In the genomic region with DNA sequence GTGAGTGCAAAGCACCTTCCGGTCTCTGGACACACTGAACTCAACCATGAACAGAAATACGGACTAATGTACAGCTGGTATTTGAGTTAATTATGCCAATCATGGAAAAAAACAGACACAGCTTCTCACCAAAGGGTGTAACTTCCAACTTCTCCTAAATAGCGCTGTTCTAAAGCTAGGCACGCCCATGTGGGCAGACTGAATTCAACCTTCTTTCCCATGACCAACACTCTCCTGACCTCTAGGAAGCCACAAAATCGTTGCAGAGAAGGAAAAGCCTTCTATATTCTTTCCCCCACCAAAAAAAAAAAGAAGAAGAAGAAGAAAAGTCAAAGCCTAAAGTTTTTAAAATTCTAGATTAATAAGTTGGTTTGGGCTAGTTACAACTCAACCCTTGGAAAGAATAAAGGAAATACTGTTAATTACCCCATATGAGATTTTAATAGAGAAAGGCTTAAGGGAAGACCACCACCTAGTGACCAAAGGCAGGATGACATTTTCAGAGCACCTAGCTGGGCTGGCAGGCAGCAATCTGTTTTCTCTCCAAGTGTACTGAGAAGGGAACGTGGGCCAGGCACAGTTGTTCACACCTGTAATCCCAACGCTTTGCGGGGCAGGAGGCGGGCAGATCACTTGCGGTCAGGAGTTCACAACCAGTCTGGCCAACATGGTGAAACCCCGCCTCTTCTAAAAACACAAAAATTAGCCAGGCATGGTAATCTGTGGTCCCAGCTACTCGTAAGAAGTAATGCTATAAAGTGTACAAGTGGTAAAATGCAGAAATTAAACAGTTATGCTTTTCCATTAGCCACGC, we compare ENCODE assay signal across 7 cellular contexts. TPM values are rescaled to one million over a fixed set of nuclear protein-coding genes. Genes with fewer than 3 reads are reported as not detected.
DNase-seq lines count a peak whose midpoint lies in the region; ATAC-seq and TF ChIP-seq lines count a peak whose summit lies in the region.
"Not testable (repeated sequence)": the region's sequence is repeated elsewhere in the genome, so short reads cannot be mapped to it uniquely, and the experiment has no call there.

No MANE protein-coding gene starts in this region.

- DNase-seq in ELR (ENCODE audit: low read depth) (peak; percentile 62), M059J (ENCODE audit: low read depth) (peak; percentile 44), dorsolateral prefrontal cortex (peak in 1 of 10 donors; percentile 14), inferior parietal cortex (ENCODE audit: extremely low spot score) (peak; percentile 47)
- DNase-seq in activated CD8-positive, alpha-beta T cell treated with anti-CD3 and anti-CD28 coated beads, Interleukin-2, amount 10 ng/mL, durations not matched to agents 7 days and 5 days: peak; percentile 46
- DNase-seq in osteoblast (ENCODE audit: insufficient read length, low spot score, missing footprints): not testable (repeated sequence)

- CTCF ChIA-PET in activated CD8-positive, alpha-beta T cell treated with anti-CD3 and anti-CD28 coated beads, Interleukin-2, amount 10 ng/mL, durations not matched to agents 7 days and 5 days (lab: Charles Lee): interaction anchor here (0.6 kb wide), 1 partner anchor 1165 kb away, joined by 3 read pairs; no protein-coding TSS in a partner anchor

- H3K4me3 Mint-ChIP-seq in activated CD8-positive, alpha-beta T cell treated with anti-CD3 and anti-CD28 coated beads, Interleukin-2, amount 10 ng/mL, durations not matched to agents 7 days and 5 days: not testable (repeated sequence)

- H3K36me3 Mint-ChIP-seq in activated CD8-positive, alpha-beta T cell treated with anti-CD3 and anti-CD28 coated beads, Interleukin-2, amount 10 ng/mL, durations not matched to agents 7 days and 5 days (ENCODE audit: low read depth): not testable (repeated sequence)

- not testable (repeated sequence) for H3K27me3 Mint-ChIP-seq in activated CD8-positive, alpha-beta T cell treated with anti-CD3 and anti-CD28 coated beads, Interleukin-2, amount 10 ng/mL, durations not matched to agents 7 days and 5 days (ENCODE audit: low read depth)

- not testable (repeated sequence) for H3K9ac ChIP-seq in OCI-LY3 (ENCODE audit: low read length)

- ATAC-seq in activated CD8-positive, alpha-beta T cell treated with anti-CD3 and anti-CD28 coated beads, Interleukin-2, amount 10 ng/mL, durations not matched to agents 7 days and 5 days: peak; percentile 53

- H3K27ac Mint-ChIP-seq in activated CD8-positive, alpha-beta T cell treated with anti-CD3 and anti-CD28 coated beads, Interleukin-2, amount 10 ng/mL, durations not matched to agents 7 days and 5 days: not testable (repeated sequence)

- not testable (repeated sequence) for H3K79me2 ChIP-seq in OCI-LY3 (ENCODE audit: low read length); osteoblast (ENCODE audit: insufficient read depth, low read length)

- not testable (repeated sequence) for H3K4me1 Mint-ChIP-seq in activated CD8-positive, alpha-beta T cell treated with anti-CD3 and anti-CD28 coated beads, Interleukin-2, amount 10 ng/mL, durations not matched to agents 7 days and 5 days (ENCODE audit: low read depth)

- H3K4me1 ChIP-seq in OCI-LY3 (ENCODE audit: low read length); osteoblast (ENCODE audit: insufficient read depth, low read length): not testable (repeated sequence)

- POLR2A ChIA-PET in activated CD8-positive, alpha-beta T cell treated with anti-CD3 and anti-CD28 coated beads, Interleukin-2, amount 10 ng/mL, durations not matched to agents 7 days and 5 days (lab: Charles Lee): not testable (repeated sequence)

- not testable (repeated sequence) for H3K9me3 Mint-ChIP-seq in activated CD8-positive, alpha-beta T cell treated with anti-CD3 and anti-CD28 coated beads, Interleukin-2, amount 10 ng/mL, durations not matched to agents 7 days and 5 days (ENCODE audit: insufficient read depth)

- not testable (repeated sequence) for H3K4me3 ChIP-seq in OCI-LY3 (ENCODE audit: low read length); dorsolateral prefrontal cortex; osteoblast (ENCODE audit: insufficient read depth, low read length)

- H3K27me3 ChIP-seq in OCI-LY3 (ENCODE audit: low read depth, low read length); dorsolateral prefrontal cortex; osteoblast (ENCODE audit: insufficient read depth, low read length): not testable (repeated sequence)

- H3K9me3 ChIP-seq in OCI-LY3 (ENCODE audit: insufficient read depth, low read length); osteoblast (ENCODE audit: low read depth, low read length): not testable (repeated sequence)

- intact Hi-C loops in dorsolateral prefrontal cortex (cut with DNase I): not testable (repeated sequence)

- not testable (repeated sequence) for H3K36me3 ChIP-seq in OCI-LY3 (replicated peaks; ENCODE audit: low read depth, low read length); osteoblast (ENCODE audit: insufficient read depth, low read length)

- H4K20me1 ChIP-seq in OCI-LY3 (ENCODE audit: insufficient read depth, low read length); osteoblast (ENCODE audit: insufficient read depth, low read length): not testable (repeated sequence)

- not testable (repeated sequence) for H3K27ac ChIP-seq in OCI-LY3 (ENCODE audit: low read length); osteoblast (ENCODE audit: low read depth, low read length)
- peak overlapping the region in 1 of 59 donors; percentile 28 for H3K27ac ChIP-seq in dorsolateral prefrontal cortex

- H2AFZ ChIP-seq in OCI-LY3 (ENCODE audit: low read depth, low read length); osteoblast (ENCODE audit: low read length): not testable (repeated sequence)

- TF ChIP-seq CTCF in OCI-LY3 (IDR thresholded peaks at IDR 0.05; ENCODE audit: low read depth, low read length) (peak; percentile 44), dorsolateral prefrontal cortex (IDR thresholded peaks at IDR 0.05 in 54 of 56, conservative IDR thresholded peaks at IDR 0.05 in 2 of 56; ENCODE audit: low read depth in 1 of 56, partially characterized antibody in 56 of 56) (peak in 54 of 56 donors; percentile 20 to 61 (median 47)), osteoblast (IDR thresholded peaks at IDR 0.05; ENCODE audit: extremely low read depth, low read depth, low read length) (peak; percentile 48)

- H3K4me2 ChIP-seq in OCI-LY3 (ENCODE audit: low read length); osteoblast (ENCODE audit: insufficient read depth, low read length): not testable (repeated sequence)

RNA-seq across cellular contexts. Expression of gene NPIPB4, which starts 55.8 kb away (rescaled TPM):
- total RNA-seq in M059J (2014; rRNA removed; shearing (Covaris generic)): 1.9 and 6.8 TPM in 2 replicates
- 100 to 1,000 TPM; 150 to 168 TPM for total RNA-seq in activated CD8-positive, alpha-beta T cell treated with anti-CD3 and anti-CD28 coated beads, Interleukin-2, amount 10 ng/mL, durations not matched to agents 7 days and 5 days
- total RNA-seq in dorsolateral prefrontal cortex (100 to 1,000 TPM; 161 to 618 (median 366) TPM), osteoblast (42.7 and 77.5 TPM in 2 replicates)
